Comparison of ENCODE assay signal across 8 cellular contexts in genomic region chr4:38674206-38675144, GRCh38. TPM values are rescaled to one million over a fixed set of nuclear protein-coding genes. Genes with fewer than 3 reads are reported as not detected.
A peak's percentile ranks its signal among the peaks of the same experiment; 100 is the strongest.
DNase-seq lines count a peak whose midpoint lies in the region; ATAC-seq and TF ChIP-seq lines count a peak whose summit lies in the region.

No MANE protein-coding gene starts in this region.

- in situ Hi-C loops in GM23248 (cut with MboI): loop anchor here (5.0 to 10.0 kb wide), 3 partner anchors 357 to 610 kb away; no protein-coding TSS in a partner anchor

- ATAC-seq in SK-N-SH treated with all-trans-retinoic acid at 6 μM for 48 hours (peak; percentile 21), left cardiac atrium (peak; percentile 3 to 17), HG03025 (IDR thresholded peaks at IDR 0.05; ENCODE audit: low FRiP score, unreplicated experiment) (no peak), HG03439 (IDR thresholded peaks at IDR 0.05; ENCODE audit: unreplicated experiment) (no peak), GM21737 (IDR thresholded peaks at IDR 0.05; ENCODE audit: unreplicated experiment) (no peak)

- 0 out of 2 replicates have a peak overlapping the region, but pooled peaks have one; percentile 28 for H3K4me3 ChIP-seq in GM23248
- H3K4me3 ChIP-seq in skeletal muscle satellite cell (ENCODE audit: low read length): no peak overlapping the region

- WGBS in GM23248 (ENCODE audit: low coverage in 1 of 2, low lambda C conversion rate in 2 of 2, missing lambda C conversion rate in 2 of 2), 2 experiments: 27 to 30% methylated on average over 13 of the region's 13 CpGs

- no peaks in the 10 kb centered on the region for H3K9me2 ChIP-seq in GM23248 (ENCODE audit: insufficient read depth)

- H3F3A ChIP-seq in GM23248 (ENCODE audit: insufficient read depth): peaks cover 41% of the 10 kb centered on the region

- no peak overlapping the region for H2AFZ ChIP-seq in GM23248

- peak overlapping the region; percentile 70 for H3K27ac ChIP-seq in GM23248

- peaks cover 96% of the 10 kb centered on the region for H3K79me2 ChIP-seq in GM23248 (ENCODE audit: insufficient read depth)

- H3K9ac ChIP-seq in GM23248 (peak overlapping the region; percentile 61), skeletal muscle satellite cell (ENCODE audit: low read depth, low read length) (peak overlapping the region; percentile 20)

- H3K4me1 ChIP-seq in GM23248 (ENCODE audit: insufficient read depth) (peaks cover 92% of the 10 kb centered on the region), skeletal muscle satellite cell (ENCODE audit: control insufficient read depth, insufficient read depth, low read length) (peaks cover 77% of the 10 kb centered on the region)

- peak; percentile 36 for DNase-seq in GM23248
- DNase-seq in left cardiac atrium: no peak
- no peak for DNase-seq in DMS79 (lab: John Stamatoyannopoulos, UW)

- intact Hi-C loops in left cardiac atrium (cut with DNase I): loop anchor here (2.0 to 5.0 kb wide), 5 partner anchors 352 to 612 kb away; no protein-coding TSS in a partner anchor

- peaks cover 9% of the 10 kb centered on the region for H4K20me1 ChIP-seq in GM23248 (ENCODE audit: insufficient read depth)

- H3K36me3 ChIP-seq in GM23248 (ENCODE audit: low read depth): no peaks in the 10 kb centered on the region
- no peaks in the 10 kb centered on the region for H3K36me3 ChIP-seq in skeletal muscle satellite cell (ENCODE audit: insufficient read depth, low read length)

- H3K4me2 ChIP-seq in GM23248 (ENCODE audit: unreplicated experiment) (peak overlapping the region; percentile 67), skeletal muscle satellite cell (ENCODE audit: low read length) (peak overlapping the region; percentile 66)

- H3K9me3 ChIP-seq in GM23248 (ENCODE audit: low read depth) (no peaks in the 10 kb centered on the region), skeletal muscle satellite cell (replicated peaks; ENCODE audit: low read length) (no peaks in the 10 kb centered on the region)

- H3K27me3 ChIP-seq in GM23248 (replicated peaks; ENCODE audit: insufficient read depth): no peaks in the 10 kb centered on the region
- no peaks in the 10 kb centered on the region for H3K27me3 ChIP-seq in skeletal muscle satellite cell (ENCODE audit: control insufficient read depth, insufficient read depth, low read length)

TF ChIP-seq in SK-N-SH treated with all-trans-retinoic acid at 6 μM for 48 hours, 23 proteins besides CTCF, POLR2A, EP300 and RAD21:
- TF ChIP-seq TCF4 (CRISPR knock-in tag; IDR thresholded peaks at IDR 0.05; ENCODE audit: borderline replicate concordance): no peak
- no peak for TF ChIP-seq ARNTL (CRISPR knock-in tag; IDR thresholded peaks at IDR 0.05; ENCODE audit: borderline replicate concordance, low read depth)
- TF ChIP-seq ZNF8 (CRISPR knock-in tag; IDR thresholded peaks at IDR 0.05): no peak
- no peak for TF ChIP-seq SNAI2 (CRISPR knock-in tag; IDR thresholded peaks at IDR 0.05)
- TF ChIP-seq ISL1 (CRISPR knock-in tag; IDR thresholded peaks at IDR 0.05): no peak
- TF ChIP-seq ESRRG (CRISPR knock-in tag; IDR thresholded peaks at IDR 0.05): no peak
TF ChIP-seq in SK-N-SH treated with all-trans-retinoic acid at 6 μM for 48 hours: peak in this region for 0.

RNA-seq across cellular contexts. Expression of gene KLF3, which starts 10.5 kb away (rescaled TPM):
- 12.8 and 14.7 TPM in 2 replicates for total RNA-seq in GM23248 (2014; rRNA removed; shearing (Covaris generic))
- 12.9 and 13.8 TPM in 2 replicates for polyA plus RNA-seq in GM23248 (2016; fragmentation: Nextera tagmentation; extraction: Ambion mirVana)
- 10 to 100 TPM; 20.6 to 29.5 TPM for total RNA-seq in left cardiac atrium
- 8.3 and 9.4 TPM in 2 replicates for total RNA-seq in skeletal muscle satellite cell (2012; rRNA removed)

Comparison
In these comparisons a context has a peak if more than half of its experiments do, and no peak if none do; other contexts are left out.
1. ATAC-seq: peak in SK-N-SH treated with all-trans-retinoic acid at 6 μM for 48 hours (single experiment) and left cardiac atrium (2 of 2); none in HG03025 (single experiment), HG03439 (single experiment) and GM21737 (single experiment).